ENCODE assay signal across 9 cellular contexts in the genomic region with DNA sequence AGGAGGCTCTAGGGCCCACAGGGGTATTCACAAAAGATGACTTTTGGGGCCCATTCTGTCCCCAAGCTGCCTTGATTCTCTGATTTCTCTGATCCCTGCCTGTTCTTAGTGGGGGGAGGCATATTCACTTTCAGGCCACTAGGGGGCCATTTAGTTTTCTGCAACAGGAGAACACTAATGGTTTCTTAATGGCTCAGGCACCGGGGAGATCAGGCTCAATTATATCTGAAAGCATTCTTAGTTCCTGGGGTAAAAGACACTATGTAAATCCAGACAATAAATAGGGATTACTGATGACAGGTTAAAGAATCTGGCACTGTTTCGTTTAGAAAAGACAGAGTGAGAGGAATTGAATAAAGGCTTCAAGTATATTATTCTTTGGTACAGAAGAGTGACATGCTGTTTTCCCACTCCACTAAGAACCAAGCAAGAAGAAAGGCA. TPM values are rescaled to one million over a fixed set of nuclear protein-coding genes. Genes with fewer than 3 reads are reported as not detected.
DNase-seq lines count a peak whose midpoint lies in the region; ATAC-seq and TF ChIP-seq lines count a peak whose summit lies in the region.
"Had no signal": no experiment of that assay in that cellular context is flagged by ENCODE, and none has a peak within 500 bp of the region (broad histone marks: within the 10 kb centered on the region; RNA-seq: fewer than 3 reads in every experiment).

No MANE protein-coding gene starts in this region.

- DNase-seq in DMS 273 treated with DMSO at 0.1 percent for 48 hours (lab: John Stamatoyannopoulos, UW) (peak; percentile 26), HT1080 (ENCODE audit: low read depth) (peak; percentile 44), fibroblast of villous mesenchyme (ENCODE audit: low read depth) (peak; percentile 74), osteocyte (ENCODE audit: extremely low spot score, unreplicated experiment) (no peak), ecto neural progenitor cell (ENCODE audit: low spot score) (no peak)
- DNase-seq in activated effector memory CD4-positive, alpha-beta T cell treated with Interleukin-2 at 50 U/mL for 16 hours: peak; percentile 22

- H3K9me3 Mint-ChIP-seq in osteocyte (ENCODE audit: unreplicated experiment): no peaks in the 10 kb centered on the region

- H3F3A ChIP-seq in OCI-LY1 (ENCODE audit: insufficient read depth, low read length): no peaks in the 10 kb centered on the region

- H3K4me1 Mint-ChIP-seq in osteocyte (ENCODE audit: unreplicated experiment): peaks cover 33% of the 10 kb centered on the region

- no peaks in the 10 kb centered on the region for H3K27me3 Mint-ChIP-seq in osteocyte (ENCODE audit: unreplicated experiment)

- H3K27ac Mint-ChIP-seq in osteocyte (ENCODE audit: unreplicated experiment): peak overlapping the region; percentile 65

- TF ChIP-seq CTCF in OCI-LY1 (IDR thresholded peaks at IDR 0.05; ENCODE audit: low read length) (peak; percentile 92), fibroblast of villous mesenchyme (IDR thresholded peaks at IDR 0.05; ENCODE audit: insufficient read depth, low read depth, low read length) (peak; percentile 89), osteocyte (IDR thresholded peaks at IDR 0.05) (peak; percentile 91)

- no peaks in the 10 kb centered on the region for H3K36me3 ChIP-seq in OCI-LY1 (ENCODE audit: insufficient read depth, low read length)

- peak overlapping the region; percentile 36 for H3K4me3 Mint-ChIP-seq in osteocyte (ENCODE audit: unreplicated experiment)

- ATAC-seq in HG02588 (IDR thresholded peaks at IDR 0.05; ENCODE audit: unreplicated experiment): no peak

- no peak overlapping the region for H3K9ac ChIP-seq in OCI-LY1 (ENCODE audit: low read length)

- H3K27me3 ChIP-seq in OCI-LY1 (ENCODE audit: insufficient read depth, low read length): no peaks in the 10 kb centered on the region

- H3K4me3 ChIP-seq in OCI-LY1 (ENCODE audit: low read depth, low read length, poor library complexity, severe bottlenecking): no peak overlapping the region
- no peak overlapping the region for H3K4me3 ChIP-seq in fibroblast of villous mesenchyme (ENCODE audit: low read depth, low read length)

- H3K4me1 ChIP-seq in OCI-LY1 (ENCODE audit: insufficient read depth, low read length, severe bottlenecking): peaks cover 8% of the 10 kb centered on the region

- H3K79me2 ChIP-seq in OCI-LY1 (ENCODE audit: insufficient read depth, low read length): no peaks in the 10 kb centered on the region

- H3K36me3 Mint-ChIP-seq in osteocyte (ENCODE audit: unreplicated experiment): peaks cover 7% of the 10 kb centered on the region

- H3K9me3 ChIP-seq in OCI-LY1 (ENCODE audit: low read length): no peaks in the 10 kb centered on the region

- no peaks in the 10 kb centered on the region for H4K20me1 ChIP-seq in OCI-LY1 (ENCODE audit: insufficient read depth, low read length)

- no peak overlapping the region for H3K4me2 ChIP-seq in OCI-LY1 (ENCODE audit: low read length)

- H2AFZ ChIP-seq in OCI-LY1 (ENCODE audit: low read length): no peak overlapping the region

- no peaks in the 10 kb centered on the region for H3K9me2 ChIP-seq in OCI-LY1 (ENCODE audit: low read depth, low read length)

- H3K27ac ChIP-seq in OCI-LY1 (ENCODE audit: low read depth, low read length, poor library complexity, severe bottlenecking): no peak overlapping the region

RNA-seq across cellular contexts. Expression of a gene that starts 2.5 kb away (rescaled TPM):
- total RNA-seq in HT1080 (2014; rRNA removed; shearing (Covaris generic)): 23.9 and 28.7 TPM in 2 replicates
- 22.9 and 26.2 TPM in 2 replicates for polyA plus RNA-seq in HT1080 (2015; cell fraction: cytosol; rRNA removed)
- polyA plus RNA-seq in HT1080 (2015; cell fraction: nucleus; rRNA removed): 19.3 and 24.8 TPM in 2 replicates
- 11.9 and 16.8 TPM in 2 replicates for total RNA-seq in fibroblast of villous mesenchyme
- 69.0 and 70.3 TPM in 2 replicates for total RNA-seq in osteocyte

RNA-seq across cellular contexts. Expression of a gene that starts 13.2 kb away (rescaled TPM):
- total RNA-seq in HT1080 (2014; rRNA removed; shearing (Covaris generic)): 0.16 and 0.40 TPM in 2 replicates
- 0.54 and 1.3 TPM in 2 replicates for polyA plus RNA-seq in HT1080 (2015; cell fraction: cytosol; rRNA removed)
- 0.39 and 1.9 TPM in 2 replicates for polyA plus RNA-seq in HT1080 (2015; cell fraction: nucleus; rRNA removed)
- total RNA-seq in fibroblast of villous mesenchyme (0.43 and 0.64 TPM in 2 replicates), osteocyte (0.40 and 1.2 TPM in 2 replicates)

RNA-seq across cellular contexts. Expression of a gene that starts 19.8 kb away (rescaled TPM):
- 26.0 and 33.4 TPM in 2 replicates for total RNA-seq in HT1080 (2014; rRNA removed; shearing (Covaris generic))
- polyA plus RNA-seq in HT1080 (2015; cell fraction: cytosol; rRNA removed): 14.2 and 22.2 TPM in 2 replicates
- 109 and 127 TPM in 2 replicates for polyA plus RNA-seq in HT1080 (2015; cell fraction: nucleus; rRNA removed)
- 35.4 and 40.3 TPM in 2 replicates for total RNA-seq in fibroblast of villous mesenchyme
- total RNA-seq in osteocyte: 18.0 and 21.6 TPM in 2 replicates

RNA-seq across cellular contexts. Expression of a gene that starts 29.9 kb away (rescaled TPM):
- not detected in 2 replicates for total RNA-seq in HT1080 (2014; rRNA removed; shearing (Covaris generic))
- not detected in 2 replicates for polyA plus RNA-seq in HT1080 (2015; cell fraction: cytosol; rRNA removed)
- not detected in 2 replicates for polyA plus RNA-seq in HT1080 (2015; cell fraction: nucleus; rRNA removed)
- total RNA-seq in fibroblast of villous mesenchyme (not detected in 2 replicates), osteocyte (not detected in 2 replicates)
- total RNA-seq: T-helper 2 cell treated with Interferon-gamma antibody and Interleukin-4, amounts not matched to agents 100 ng/mL and 5 ng/mL, for 36 hours had no signal

RNA-seq across cellular contexts. Expression of a gene that starts 37.1 kb away (rescaled TPM):
- total RNA-seq in HT1080 (2014; rRNA removed; shearing (Covaris generic)): 1.0 and 1.8 TPM in 2 replicates
- 0.65 and 0.70 TPM in 2 replicates for polyA plus RNA-seq in HT1080 (2015; cell fraction: cytosol; rRNA removed)
- 0.96 and 1.3 TPM in 2 replicates for polyA plus RNA-seq in HT1080 (2015; cell fraction: nucleus; rRNA removed)
- total RNA-seq in fibroblast of villous mesenchyme (under 0.01 TPM in 2 replicates), osteocyte (1.4 and 1.5 TPM in 2 replicates)

Comparison
In these comparisons a context has a peak if more than half of its experiments do, and no peak if none do; other contexts are left out.
1. DNase-seq: peak in DMS 273 treated with DMSO at 0.1 percent for 48 hours (single experiment), HT1080 (single experiment), activated effector memory CD4-positive, alpha-beta T cell treated with Interleukin-2 at 50 U/mL for 16 hours (single experiment) and fibroblast of villous mesenchyme (single experiment); none in osteocyte (single experiment) and ecto neural progenitor cell (single experiment).
2. Peak in every context shown above with its lines, with median percentiles within 50 percentile points of each other: CTCF ChIP-seq.